In genomic region chr22:23791737-23792645, GRCh38 we compare ENCODE assay signal across 1 cellular context.
TF ChIP-seq lines count a peak whose summit lies in the region.

No MANE protein-coding gene starts in this region.

TF ChIP-seq in H1, 55 proteins besides CTCF, POLR2A, EP300 and RAD21:
- TF ChIP-seq CHD7 (IDR thresholded peaks at IDR 0.05; ENCODE audit: insufficient replicate concordance, low read length) (no peak), SP1 (IDR thresholded peaks at IDR 0.05; ENCODE audit: low read depth, low read length) (no peak), BRCA1 (IDR thresholded peaks at IDR 0.05; ENCODE audit: low read depth, low read length) (no peak), JUN (IDR thresholded peaks at IDR 0.05; ENCODE audit: low read depth, low read length) (no peak), RXRA (IDR thresholded peaks at IDR 0.05; ENCODE audit: insufficient read depth, low read depth, low read length) (no peak), CBX5 (IDR thresholded peaks at IDR 0.05; ENCODE audit: low read depth, low read length) (no peak), BACH1 (IDR thresholded peaks at IDR 0.05; ENCODE audit: low read length) (no peak), NANOG (IDR thresholded peaks at IDR 0.05; ENCODE audit: insufficient read depth, low read depth, low read length, poor library complexity, severe bottlenecking) (no peak), CHD1 (IDR thresholded peaks at IDR 0.05; ENCODE audit: low read depth, low read length) (no peak), KDM5A (IDR thresholded peaks at IDR 0.05; ENCODE audit: low read length) (no peak), SP4 (IDR thresholded peaks at IDR 0.05; ENCODE audit: low read length) (no peak), HDAC6 (IDR thresholded peaks at IDR 0.05; ENCODE audit: low read depth, low read length) (no peak), ZNF274 (IDR thresholded peaks at IDR 0.05; ENCODE audit: borderline replicate concordance, extremely low read depth, low read length) (no peak), CEBPB (IDR thresholded peaks at IDR 0.05; ENCODE audit: low read depth, low read length) (no peak), BCL11A (IDR thresholded peaks at IDR 0.05; ENCODE audit: low read depth in 2 of 2, low read length in 2 of 2) (no peak), GTF2F1 (IDR thresholded peaks at IDR 0.05; ENCODE audit: borderline replicate concordance, low read depth, low read length) (no peak), TEAD4 (IDR thresholded peaks at IDR 0.05; ENCODE audit: low read depth, low read length) (no peak), MAX (IDR thresholded peaks at IDR 0.05) (no peak), TAF1 (IDR thresholded peaks at IDR 0.05; ENCODE audit: low read depth, low read length) (no peak), SUZ12 (IDR thresholded peaks at IDR 0.05; ENCODE audit: low read length) (no peak)
TF ChIP-seq in H1: peak in this region for 0.
